ENCODE assay signal across 18 cellular contexts in the genomic region with DNA sequence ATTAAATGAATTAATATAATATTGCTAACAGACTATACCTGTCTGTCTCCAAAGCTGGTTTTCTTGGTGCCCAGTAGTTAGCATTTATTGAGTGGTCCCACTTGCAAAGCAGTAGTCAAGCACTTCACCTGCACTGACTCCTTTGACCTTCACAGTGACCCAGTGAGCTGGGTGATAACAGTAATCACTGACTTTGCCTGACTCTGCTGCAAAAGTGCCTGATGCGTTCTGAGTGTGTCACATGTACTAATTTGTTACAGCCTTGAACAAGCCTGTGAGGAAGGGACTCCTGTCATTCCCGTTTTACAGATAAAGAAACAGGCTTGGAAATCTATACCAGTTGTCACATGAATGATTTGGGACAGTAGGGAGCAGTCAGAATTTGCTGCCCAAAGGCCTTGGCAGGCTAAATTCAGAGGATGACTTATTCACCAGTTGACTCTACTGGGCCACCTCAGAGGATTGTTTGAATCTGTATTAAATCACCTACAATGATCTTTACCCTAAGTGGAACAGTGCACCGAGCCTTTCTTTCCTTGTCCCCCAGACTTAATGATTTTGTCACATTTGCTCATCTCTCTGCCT.
"Had no signal": no experiment of that assay in that cellular context is flagged by ENCODE, and none has a peak within 500 bp of the region (broad histone marks: within the 10 kb centered on the region; RNA-seq: fewer than 3 reads in every experiment).

No MANE protein-coding gene starts in this region.

- H3K4me1 ChIP-seq: right lobe of liver, tibial artery, upper lobe of right lung, vagina had no signal

- H3K36me3 ChIP-seq: neutrophil, right lobe of liver, upper lobe of right lung, vagina had no signal

- H3K4me3 ChIP-seq: right lobe of liver, spleen, tibial artery, upper lobe of right lung, vagina had no signal

- H3K9me3 ChIP-seq: neutrophil, right lobe of liver, spleen, tibial artery, upper lobe of right lung, vagina had no signal

- H3K27ac ChIP-seq: neutrophil, right lobe of liver, spleen, tibial artery, upper lobe of right lung, vagina had no signal

- DNase-seq: cerebellar nuclear complex; foreskin melanocyte; kidney; left cardiac atrium; mesendoderm; naive thymus-derived CD4-positive, alpha-beta T cell; nephron progenitor cell; posterior cingulate gyrus; spleen; stimulated activated CD4-positive, alpha-beta T cell treated with anti-CD3 and anti-CD28 coated beads, Interleukin-15, amount 100 ng/mL, for 24 hours; stimulated activated CD4-positive, alpha-beta T cell treated with anti-CD3 and anti-CD28 coated beads, Interleukin-1b, Interleukin-23, amount 100 ng/mL, for 48 hours; stimulated activated CD4-positive, alpha-beta T cell treated with anti-CD3 and anti-CD28 coated beads, Interleukin-4, amount 100 ng/mL, for 24 hours; tibial artery; upper lobe of right lung had no signal

- ATAC-seq: left cardiac atrium; naive thymus-derived CD4-positive, alpha-beta T cell; right lobe of liver; stimulated activated memory B cell treated with anti-CD40 and anti-IgM and Interleukin-4, amounts not matched to agents 10 μg/mL and 1 μg/mL and 100 μg/mL, for 72 hours; upper lobe of right lung had no signal

- H3K27me3 ChIP-seq: neutrophil, right lobe of liver, spleen, tibial artery, upper lobe of right lung, vagina had no signal
